Comparison of ENCODE assay signal across 1 cellular context in genomic region chr5:175895701-175896102, GRCh38.
TF ChIP-seq lines count a peak whose summit lies in the region.

No MANE protein-coding gene starts in this region.

TF ChIP-seq in WTC11, 78 proteins besides CTCF, POLR2A, EP300 and RAD21 (continued from another document):
- no peak for TF ChIP-seq ERG (CRISPR knock-in tag; IDR thresholded peaks at IDR 0.05)
- no peak for TF ChIP-seq AR (CRISPR knock-in tag; IDR thresholded peaks at IDR 0.05)
TF ChIP-seq in WTC11: peak in this region for 0.
